ENCODE assay signal across 1 cellular context in the genomic region with DNA sequence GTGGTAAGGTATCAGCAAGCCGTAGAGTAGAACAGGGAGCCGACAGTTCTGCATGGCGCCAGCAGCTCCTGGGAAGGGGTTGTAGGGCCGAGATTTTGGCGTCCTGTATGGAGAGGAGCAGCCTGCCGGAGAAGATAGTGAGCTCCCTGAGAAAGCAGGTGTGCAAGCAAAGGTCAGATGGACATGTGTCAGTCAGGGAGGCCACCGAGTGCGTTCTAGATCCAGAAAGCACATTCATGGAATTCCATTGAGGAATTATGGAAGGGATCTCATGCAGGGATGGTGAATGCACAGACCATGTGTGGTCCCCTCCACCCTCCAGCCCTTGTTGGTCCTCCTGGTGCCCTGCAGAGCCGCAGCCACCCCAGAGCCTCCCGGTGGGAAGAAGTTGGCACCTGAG.
TF ChIP-seq lines count a peak whose summit lies in the region.

No MANE protein-coding gene starts in this region.

TF ChIP-seq in K562, 482 proteins besides CTCF, POLR2A, EP300 and RAD21 (continued from another document):
- TF ChIP-seq PKNOX1 (IDR thresholded peaks at IDR 0.05) (no peak), ZNF282 (CRISPR knock-in tag; IDR thresholded peaks at IDR 0.05) (no peak), MEIS2 (IDR thresholded peaks at IDR 0.05; ENCODE audit: partially characterized antibody) (peak; percentile 20), POLR2G (IDR thresholded peaks at IDR 0.05; ENCODE audit: low read depth, low read length) (0 out of 2 replicates have a peak, but pooled peaks have one; percentile 24), ZBTB9 (CRISPR knock-in tag; IDR thresholded peaks at IDR 0.05) (no peak), PTTG1 (tag; IDR thresholded peaks at IDR 0.05; ENCODE audit: low read depth) (no peak), RHOXF2B (CRISPR knock-in tag; conservative IDR thresholded peaks at IDR 0.05) (no peak), JUND (IDR thresholded peaks at IDR 0.05; ENCODE audit: borderline replicate concordance, low read depth, low read length) (no peak), JUND (tag; IDR thresholded peaks at IDR 0.05; ENCODE audit: borderline replicate concordance, low read depth, low read length) (no peak), SNIP1 (IDR thresholded peaks at IDR 0.05; ENCODE audit: low read depth) (no peak), LCOR (CRISPR knock-in tag; IDR thresholded peaks at IDR 0.05) (no peak), ETV6 (IDR thresholded peaks at IDR 0.05; ENCODE audit: borderline replicate concordance in 1 of 2, low read depth in 2 of 2, low read length in 1 of 2) (no peak), ETV6 (CRISPR knock-in tag; IDR thresholded peaks at IDR 0.05; ENCODE audit: borderline replicate concordance) (no peak), ZNF609 (CRISPR knock-in tag; IDR thresholded peaks at IDR 0.05; ENCODE audit: borderline replicate concordance) (no peak), CBX8 (IDR thresholded peaks at IDR 0.05; ENCODE audit: borderline replicate concordance, extremely low read depth, low read depth, low read length, poor library complexity, severe bottlenecking) (no peak), CREBBP (IDR thresholded peaks at IDR 0.05; ENCODE audit: low read depth, low read length) (no peak)
- TF ChIP-seq, protein P1, sequence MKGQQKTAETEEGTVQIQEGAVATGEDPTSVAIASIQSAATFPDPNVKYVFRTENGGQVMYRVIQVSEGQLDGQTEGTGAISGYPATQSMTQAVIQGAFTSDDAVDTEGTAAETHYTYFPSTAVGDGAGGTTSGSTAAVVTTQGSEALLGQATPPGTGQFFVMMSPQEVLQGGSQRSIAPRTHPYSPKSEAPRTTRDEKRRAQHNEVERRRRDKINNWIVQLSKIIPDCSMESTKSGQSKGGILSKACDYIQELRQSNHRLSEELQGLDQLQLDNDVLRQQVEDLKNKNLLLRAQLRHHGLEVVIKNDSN (CRISPR knock-in tag; IDR thresholded peaks at IDR 0.05), result peak; percentile 33; the same call in 1 of the 2 replicates
- TF ChIP-seq, protein P2, sequence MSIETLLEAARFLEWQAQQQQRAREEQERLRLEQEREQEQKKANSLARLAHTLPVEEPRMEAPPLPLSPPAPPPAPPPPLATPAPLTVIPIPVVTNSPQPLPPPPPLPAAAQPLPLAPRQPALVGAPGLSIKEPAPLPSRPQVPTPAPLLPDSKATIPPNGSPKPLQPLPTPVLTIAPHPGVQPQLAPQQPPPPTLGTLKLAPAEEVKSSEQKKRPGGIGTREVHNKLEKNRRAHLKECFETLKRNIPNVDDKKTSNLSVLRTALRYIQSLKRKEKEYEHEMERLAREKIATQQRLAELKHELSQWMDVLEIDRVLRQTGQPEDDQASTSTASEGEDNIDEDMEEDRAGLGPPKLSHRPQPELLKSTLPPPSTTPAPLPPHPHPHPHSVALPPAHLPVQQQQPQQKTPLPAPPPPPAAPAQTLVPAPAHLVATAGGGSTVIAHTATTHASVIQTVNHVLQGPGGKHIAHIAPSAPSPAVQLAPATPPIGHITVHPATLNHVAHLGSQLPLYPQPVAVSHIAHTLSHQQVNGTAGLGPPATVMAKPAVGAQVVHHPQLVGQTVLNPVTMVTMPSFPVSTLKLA (conservative IDR thresholded peaks at IDR 0.05), result no peak
- TF ChIP-seq, protein P3, sequence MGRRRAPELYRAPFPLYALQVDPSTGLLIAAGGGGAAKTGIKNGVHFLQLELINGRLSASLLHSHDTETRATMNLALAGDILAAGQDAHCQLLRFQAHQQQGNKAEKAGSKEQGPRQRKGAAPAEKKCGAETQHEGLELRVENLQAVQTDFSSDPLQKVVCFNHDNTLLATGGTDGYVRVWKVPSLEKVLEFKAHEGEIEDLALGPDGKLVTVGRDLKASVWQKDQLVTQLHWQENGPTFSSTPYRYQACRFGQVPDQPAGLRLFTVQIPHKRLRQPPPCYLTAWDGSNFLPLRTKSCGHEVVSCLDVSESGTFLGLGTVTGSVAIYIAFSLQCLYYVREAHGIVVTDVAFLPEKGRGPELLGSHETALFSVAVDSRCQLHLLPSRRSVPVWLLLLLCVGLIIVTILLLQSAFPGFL (CRISPR knock-in tag; IDR thresholded peaks at IDR 0.05), result no peak
